1 cellular context compared by ENCODE assay signal in the genomic region with DNA sequence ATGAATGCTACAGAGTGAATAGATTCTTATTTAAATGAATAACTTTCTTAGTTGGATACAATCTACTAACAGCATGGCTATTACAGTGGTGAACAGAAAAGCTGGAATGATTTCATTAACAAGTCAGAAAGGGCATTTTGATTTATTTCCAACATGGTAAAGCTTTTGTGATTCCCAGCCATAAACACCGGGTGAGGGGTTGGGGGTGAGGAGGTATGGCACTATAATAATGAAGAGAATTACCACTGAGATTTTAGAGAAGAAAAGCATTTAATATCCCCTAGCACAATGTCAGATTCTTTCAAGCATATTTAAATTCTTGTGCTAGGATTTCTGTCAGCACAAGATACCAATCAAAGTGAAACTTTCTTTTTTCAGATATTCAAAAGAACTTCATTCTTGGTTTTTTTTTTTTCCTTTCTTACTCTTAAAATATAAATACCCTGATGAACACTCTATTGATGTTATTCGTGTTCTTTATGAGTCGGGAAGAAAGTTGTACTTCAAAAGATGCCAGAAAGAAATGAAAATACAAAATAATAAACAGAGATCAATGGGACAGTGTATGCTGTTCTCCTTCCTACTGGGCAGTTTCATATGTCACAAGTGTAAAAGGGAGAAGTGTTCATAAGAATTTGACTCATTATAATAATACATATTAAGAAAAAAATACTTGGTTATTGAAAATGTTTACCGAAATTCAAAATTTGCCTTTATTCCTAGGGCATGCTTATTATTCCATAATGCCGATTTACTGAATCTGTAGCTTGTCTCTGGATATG.
TF ChIP-seq lines count a peak whose summit lies in the region.

No MANE protein-coding gene starts in this region.

TF ChIP-seq in SK-N-SH, 30 proteins besides CTCF, POLR2A, EP300 and RAD21 (continued from another document):
- no peak for TF ChIP-seq FOSL2 (IDR thresholded peaks at IDR 0.05; ENCODE audit: borderline replicate concordance, low read depth)
- TF ChIP-seq TEAD4 (IDR thresholded peaks at IDR 0.05; ENCODE audit: borderline replicate concordance, insufficient read depth) = no peak
- no peak for TF ChIP-seq FOXJ3 (CRISPR knock-in tag; IDR thresholded peaks at IDR 0.05)
- TF ChIP-seq RXRA (IDR thresholded peaks at IDR 0.05; ENCODE audit: borderline replicate concordance, low read depth) = no peak
